ENCODE assay signal across 21 cellular contexts in the genomic region with DNA sequence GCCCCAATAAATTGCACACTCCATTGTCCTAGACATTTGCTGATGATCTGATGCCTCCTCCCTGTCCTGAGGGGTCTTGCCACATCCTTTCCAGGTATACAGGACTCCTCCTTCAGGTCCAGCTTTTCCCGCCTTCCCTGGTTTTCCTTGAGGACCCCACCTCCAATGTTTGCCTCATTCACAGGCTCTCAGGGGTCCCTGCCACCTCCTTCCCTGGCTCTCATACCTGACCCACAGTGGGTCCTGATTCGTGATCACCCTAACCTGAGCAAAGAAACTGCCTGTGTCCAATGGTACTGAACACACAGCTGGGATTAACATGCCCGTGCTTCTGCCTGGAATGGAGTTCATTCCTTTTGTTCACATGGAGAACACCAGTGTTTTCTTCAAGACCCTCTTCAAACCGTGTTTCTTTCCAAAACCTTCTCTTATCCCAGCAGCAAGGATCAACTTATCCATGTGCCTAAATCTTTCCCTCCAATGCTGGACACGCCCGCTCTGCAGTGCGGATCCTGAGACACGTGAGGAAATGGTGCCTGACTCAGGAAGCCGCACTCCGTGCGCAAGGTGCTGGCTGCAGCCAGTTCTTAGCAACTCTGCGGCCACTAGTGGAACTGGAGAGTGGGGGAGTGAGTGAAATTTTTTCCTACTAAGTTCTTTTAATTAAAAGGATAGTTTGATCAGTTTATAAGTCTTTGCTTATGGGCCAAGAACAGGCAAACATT.
"Had no signal": no experiment of that assay in that cellular context is flagged by ENCODE, and none has a peak within 500 bp of the region (broad histone marks: within the 10 kb centered on the region; RNA-seq: fewer than 3 reads in every experiment).

No MANE protein-coding gene starts in this region.

- H3K27ac Mint-ChIP-seq: IgD-negative memory B cell had no signal

- ATAC-seq: K562 had no signal

- H3K36me3 Mint-ChIP-seq: IgD-negative memory B cell had no signal

- H3K4me3 Mint-ChIP-seq: IgD-negative memory B cell had no signal

- H3K27me3 Mint-ChIP-seq: IgD-negative memory B cell had no signal

- H3K4me1 Mint-ChIP-seq: IgD-negative memory B cell had no signal

- DNase-seq: Kasumi-1, MM.1S, NCI-H1092 treated with DMSO at 0.1 percent for 48 hours, NCI-H1436, NCI-H187, NCI-H2029, NCI-H2081 treated with DMSO at 0.1 percent for 48 hours, NCI-H2171, NCI-H226, NCI-H446, NCI-H510A, NCI-H524 treated with DMSO at 0.1 percent for 48 hours, NCI-H69, NCI-H774, RPMI8226, SHP77, SK-N-SH had no signal

- H3K27ac ChIP-seq: HL-60, KMS-11 had no signal

- H3K9me3 ChIP-seq: SK-N-SH had no signal

- H3K9ac ChIP-seq: KMS-11, SK-N-SH had no signal

- H3K4me3 ChIP-seq: K562 had no signal

- H3K9me3 Mint-ChIP-seq: IgD-negative memory B cell had no signal
